Comparison of ENCODE assay signal across 1 cellular context in genomic region chr6:159969921-159970320, GRCh38.
TF ChIP-seq lines count a peak whose summit lies in the region.

No MANE protein-coding gene starts in this region.

TF ChIP-seq in HepG2, 621 proteins besides CTCF, POLR2A, EP300 and RAD21 (continued from another document and continues in another):
- TF ChIP-seq CREM (IDR thresholded peaks at IDR 0.05) = peak; percentile 44; the same call in 1 of the 2 replicates
- no peak for TF ChIP-seq CREM (CRISPR knock-in tag; IDR thresholded peaks at IDR 0.05)
- peak; percentile 91 for TF ChIP-seq RFX5 (IDR thresholded peaks at IDR 0.05; ENCODE audit: low read depth, low read length)
- no peak for TF ChIP-seq ZNF646 (CRISPR knock-in tag; IDR thresholded peaks at IDR 0.05)
- no peak for TF ChIP-seq KLF12 (CRISPR knock-in tag; IDR thresholded peaks at IDR 0.05; ENCODE audit: borderline replicate concordance)
- no peak for TF ChIP-seq ZNF343 (CRISPR knock-in tag; IDR thresholded peaks at IDR 0.05)
- TF ChIP-seq, protein P1, sequence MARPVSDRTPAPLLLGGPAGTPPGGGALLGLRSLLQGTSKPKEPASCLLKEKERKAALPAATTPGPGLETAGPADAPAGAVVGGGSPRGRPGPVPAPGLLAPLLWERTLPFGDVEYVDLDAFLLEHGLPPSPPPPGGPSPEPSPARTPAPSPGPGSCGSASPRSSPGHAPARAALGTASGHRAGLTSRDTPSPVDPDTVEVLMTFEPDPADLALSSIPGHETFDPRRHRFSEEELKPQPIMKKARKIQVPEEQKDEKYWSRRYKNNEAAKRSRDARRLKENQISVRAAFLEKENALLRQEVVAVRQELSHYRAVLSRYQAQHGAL (CRISPR knock-in tag; IDR thresholded peaks at IDR 0.05; ENCODE audit: not compliant biosample characterization) = no peak
- TF ChIP-seq NCOA2 (CRISPR knock-in tag; IDR thresholded peaks at IDR 0.05) = peak; percentile 37
- TF ChIP-seq KAT8 (CRISPR knock-in tag; IDR thresholded peaks at IDR 0.05) = 0 out of 2 replicates have a peak, but pooled peaks have one; percentile 42
- no peak for TF ChIP-seq SRSF1 (optimal IDR thresholded peaks at IDR 0.05; ENCODE audit: low read depth, low read length)
- no peak for TF ChIP-seq AKAP8 (CRISPR knock-in tag; IDR thresholded peaks at IDR 0.05)
- no peak for TF ChIP-seq ZNF44 (CRISPR knock-in tag; IDR thresholded peaks at IDR 0.05)
- no peak for TF ChIP-seq HMG20A (CRISPR knock-in tag; IDR thresholded peaks at IDR 0.05; ENCODE audit: borderline replicate concordance)
- no peak for TF ChIP-seq ZNF670 (CRISPR knock-in tag; IDR thresholded peaks at IDR 0.05; ENCODE audit: borderline replicate concordance)
- peak; percentile 82 for TF ChIP-seq YEATS2 (CRISPR knock-in tag; IDR thresholded peaks at IDR 0.05; ENCODE audit: borderline replicate concordance)
- TF ChIP-seq ZNF281 (CRISPR knock-in tag; IDR thresholded peaks at IDR 0.05; ENCODE audit: borderline replicate concordance) = no peak
- TF ChIP-seq ZNF136 (CRISPR knock-in tag; IDR thresholded peaks at IDR 0.05; ENCODE audit: low read depth) = no peak
- no peak for TF ChIP-seq SNAPC2 (CRISPR knock-in tag; IDR thresholded peaks at IDR 0.05)
- TF ChIP-seq ZNF83 (CRISPR knock-in tag; IDR thresholded peaks at IDR 0.05; ENCODE audit: borderline replicate concordance) = no peak
- no peak for TF ChIP-seq ZNF205 (CRISPR knock-in tag; IDR thresholded peaks at IDR 0.05)
- TF ChIP-seq RFXAP (CRISPR knock-in tag; IDR thresholded peaks at IDR 0.05; ENCODE audit: borderline replicate concordance) = peak; percentile 83; the same call in 1 of the 2 replicates
- TF ChIP-seq NR2C2 (CRISPR knock-in tag; IDR thresholded peaks at IDR 0.05; ENCODE audit: borderline replicate concordance) = peak; percentile 42; the same call in 1 of the 2 replicates
- TF ChIP-seq, protein P2, sequence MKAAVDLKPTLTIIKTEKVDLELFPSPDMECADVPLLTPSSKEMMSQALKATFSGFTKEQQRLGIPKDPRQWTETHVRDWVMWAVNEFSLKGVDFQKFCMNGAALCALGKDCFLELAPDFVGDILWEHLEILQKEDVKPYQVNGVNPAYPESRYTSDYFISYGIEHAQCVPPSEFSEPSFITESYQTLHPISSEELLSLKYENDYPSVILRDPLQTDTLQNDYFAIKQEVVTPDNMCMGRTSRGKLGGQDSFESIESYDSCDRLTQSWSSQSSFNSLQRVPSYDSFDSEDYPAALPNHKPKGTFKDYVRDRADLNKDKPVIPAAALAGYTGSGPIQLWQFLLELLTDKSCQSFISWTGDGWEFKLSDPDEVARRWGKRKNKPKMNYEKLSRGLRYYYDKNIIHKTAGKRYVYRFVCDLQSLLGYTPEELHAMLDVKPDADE (CRISPR knock-in tag; IDR thresholded peaks at IDR 0.05) = no peak
- no peak for TF ChIP-seq SYNCRIP (IDR thresholded peaks at IDR 0.05; ENCODE audit: insufficient read depth, low read depth, low read length)
- TF ChIP-seq PPARG (CRISPR knock-in tag; conservative IDR thresholded peaks at IDR 0.05) = 0 out of 2 replicates have a peak, but pooled peaks have one; percentile 29
- no peak for TF ChIP-seq ZNF639 (CRISPR knock-in tag; conservative IDR thresholded peaks at IDR 0.05)
- no peak for TF ChIP-seq ONECUT2 (CRISPR knock-in tag; IDR thresholded peaks at IDR 0.05)
- peak; percentile 18; the same call in 1 of the 2 replicates for TF ChIP-seq BCL6 (CRISPR knock-in tag; IDR thresholded peaks at IDR 0.05)
- TF ChIP-seq ZNF777 (CRISPR knock-in tag; IDR thresholded peaks at IDR 0.05) = no peak
- no peak for TF ChIP-seq ZNF253 (CRISPR knock-in tag; IDR thresholded peaks at IDR 0.05; ENCODE audit: borderline replicate concordance)
- TF ChIP-seq ZNF160 (CRISPR knock-in tag; IDR thresholded peaks at IDR 0.05) = no peak
- peak; percentile 80 for TF ChIP-seq POLR2AphosphoS5 (IDR thresholded peaks at IDR 0.05; ENCODE audit: low read depth, low read length)
- peak; percentile 46 for TF ChIP-seq HNF4A (CRISPR knock-in tag; IDR thresholded peaks at IDR 0.05)
- TF ChIP-seq SMYD3 (CRISPR knock-in tag; IDR thresholded peaks at IDR 0.05) = no peak
- peak; percentile 42 for TF ChIP-seq FOSL2 (CRISPR knock-in tag; IDR thresholded peaks at IDR 0.05)
- peak; percentile 81 for TF ChIP-seq HOXA5 (CRISPR knock-in tag; IDR thresholded peaks at IDR 0.05)
- TF ChIP-seq ZNF142 (CRISPR knock-in tag; IDR thresholded peaks at IDR 0.05) = no peak; the same call in 1 of the 2 replicates
- no peak; the same call in 1 of the 2 replicates for TF ChIP-seq ZKSCAN8 (CRISPR knock-in tag; IDR thresholded peaks at IDR 0.05; ENCODE audit: borderline replicate concordance)
- TF ChIP-seq CREB1 (IDR thresholded peaks at IDR 0.05) = peak; percentile 31; the same call in 1 of the 2 replicates
- no peak for TF ChIP-seq CREB1 (CRISPR knock-in tag; IDR thresholded peaks at IDR 0.05)
- TF ChIP-seq AGO2 (optimal IDR thresholded peaks at IDR 0.05; ENCODE audit: low read depth, low read length) = no peak
- TF ChIP-seq RFX3 (CRISPR knock-in tag; IDR thresholded peaks at IDR 0.05) = no peak
- TF ChIP-seq MYNN (CRISPR knock-in tag; IDR thresholded peaks at IDR 0.05; ENCODE audit: low read depth) = no peak
- no peak for TF ChIP-seq XRCC5 (optimal IDR thresholded peaks at IDR 0.05; ENCODE audit: low read length)
- no peak for TF ChIP-seq SMAD3 (CRISPR knock-in tag; IDR thresholded peaks at IDR 0.05)
- TF ChIP-seq, protein P3, sequence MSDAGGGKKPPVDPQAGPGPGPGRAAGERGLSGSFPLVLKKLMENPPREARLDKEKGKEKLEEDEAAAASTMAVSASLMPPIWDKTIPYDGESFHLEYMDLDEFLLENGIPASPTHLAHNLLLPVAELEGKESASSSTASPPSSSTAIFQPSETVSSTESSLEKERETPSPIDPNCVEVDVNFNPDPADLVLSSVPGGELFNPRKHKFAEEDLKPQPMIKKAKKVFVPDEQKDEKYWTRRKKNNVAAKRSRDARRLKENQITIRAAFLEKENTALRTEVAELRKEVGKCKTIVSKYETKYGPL (CRISPR knock-in tag; IDR thresholded peaks at IDR 0.05) = peak; percentile 99
- TF ChIP-seq POLR2G (IDR thresholded peaks at IDR 0.05; ENCODE audit: low read depth, low read length) = peak; percentile 69
